In genomic region chr1:233140519-233140918, GRCh38 we compare ENCODE assay signal across 28 cellular contexts.
A peak's percentile ranks its signal among the peaks of the same experiment; 100 is the strongest.
DNase-seq lines count a peak whose midpoint lies in the region; TF ChIP-seq lines count a peak whose summit lies in the region.
"Had no signal": no experiment of that assay in that cellular context is flagged by ENCODE, and none has a peak within 500 bp of the region (broad histone marks: within the 10 kb centered on the region; RNA-seq: fewer than 3 reads in every experiment).

No MANE protein-coding gene starts in this region.

- intact Hi-C loops in PC-9 (cut with micrococcal nuclease; ENCODE audit: unreplicated experiment), result no loop called here

- no peaks in the 10 kb centered on the region for H3K9me3 ChIP-seq in PC-9 (ENCODE audit: insufficient read depth, low read depth)
- H3K9me3 ChIP-seq: esophagus squamous epithelium, uterus had no signal

- no peaks in the 10 kb centered on the region for H3K9me2 ChIP-seq in PC-9 (ENCODE audit: insufficient read depth)

- H2AFZ ChIP-seq in PC-9, result no peak overlapping the region

- no peaks in the 10 kb centered on the region for H4K20me1 ChIP-seq in PC-9 (ENCODE audit: insufficient read depth)

- no TSS peak for BruUV-seq in PC-9 (replicated peaks; lab: Mats Ljungman, UMichigan)

- no peaks in the 10 kb centered on the region for H3K79me2 ChIP-seq in PC-9 (ENCODE audit: low read depth)

- H3K27ac ChIP-seq in PC-9, result no peak overlapping the region
- H3K27ac ChIP-seq: 22Rv1, esophagus squamous epithelium, uterus had no signal

- H3K4me3 ChIP-seq in foreskin fibroblast (ENCODE audit: low read depth in 1 of 2, low read length in 2 of 2), result no peak overlapping the region
- H3K4me3 ChIP-seq in PC-9, result no peak overlapping the region
- H3K4me3 ChIP-seq: esophagus squamous epithelium, smooth muscle cell, uterus had no signal

- H3K36me3 ChIP-seq in PC-9 (ENCODE audit: low read depth), result 0 out of 2 replicates have a peak, but pooled peaks cover 4% of the 10 kb centered on the region
- H3K36me3 ChIP-seq: esophagus squamous epithelium, uterus had no signal

- POLR2A ChIA-PET in PC-9 (lab: Charles Lee; ENCODE audit: unreplicated experiment), result no interaction called here

- H3K27me3 ChIP-seq in PC-9 (ENCODE audit: insufficient read depth, low read depth), result no peaks in the 10 kb centered on the region
- H3K27me3 ChIP-seq: esophagus squamous epithelium, uterus had no signal

- H3F3A ChIP-seq in PC-9 (ENCODE audit: insufficient read depth, low read depth), result no peaks in the 10 kb centered on the region

- no peaks in the 10 kb centered on the region for H3K4me1 ChIP-seq in PC-9 (replicated peaks; ENCODE audit: insufficient read depth)
- H3K4me1 ChIP-seq: uterus had no signal

- DNase-seq in DMS 273 (lab: John Stamatoyannopoulos, UW; ENCODE audit: unreplicated experiment), result peak; percentile 35
- DNase-seq in DMS 273 treated with DMSO at 0.1 percent for 48 hours (lab: John Stamatoyannopoulos, UW), result no peak
- DNase-seq in amniotic epithelial cell (ENCODE audit: low read depth), result peak; percentile 17
- peak; percentile 6 to 17 for DNase-seq in foreskin fibroblast
- peak; percentile 77 for DNase-seq in retina
- no peak for DNase-seq in PC-9
- DNase-seq in NCI-H1092 treated with DMSO at 0.1 percent for 48 hours (lab: John Stamatoyannopoulos, UW), result no peak
- DNase-seq in hepatic stellate cell (ENCODE audit: low spot score), result no peak
- DNase-seq: activated CD4-positive, alpha-beta memory T cell treated with anti-CD3 and anti-CD28 coated beads, Interleukin-2, amount 10 ng/mL, durations not matched to agents 7 days and 5 days; activated CD4-positive, alpha-beta T cell treated with anti-CD3 and anti-CD28 coated beads for 1 hour; activated CD8-positive, alpha-beta memory T cell treated with anti-CD3 and anti-CD28 coated beads, Interleukin-2, amount 50 U/mL, for 48 hours; CD4-positive, alpha-beta memory T cell; central memory CD4-positive, alpha-beta T cell; DMS153; esophagus squamous epithelium; H7; naive B cell; NCI-H1417; NCI-H2029 treated with DMSO at 0.1 percent for 48 hours; NCI-H2227 treated with DMSO at 0.1 percent for 48 hours; NCI-H69; nucleus accumbens; stimulated activated CD4-positive, alpha-beta T cell treated with anti-CD3 and anti-CD28 coated beads, Interleukin-1b, Interleukin-23, amount 100 ng/mL, for 48 hours; stimulated activated CD8-positive, alpha-beta memory T cell treated with anti-CD3 and anti-CD28 coated beads, Interleukin-4, amount 100 ng/mL, for 48 hours; stimulated activated naive CD8-positive, alpha-beta T cell treated with anti-CD3 and anti-CD28 coated beads, Interleukin-15, amount 100 ng/mL, for 72 hours had no signal

- no peak overlapping the region for H3K4me2 ChIP-seq in PC-9
- H3K4me2 ChIP-seq: smooth muscle cell had no signal

- CTCF ChIA-PET in PC-9 (lab: Charles Lee), result no interaction called here

- TF ChIP-seq CTCF in foreskin fibroblast (IDR thresholded peaks at IDR 0.05; ENCODE audit: low read depth, low read length), result no peak
- TF ChIP-seq CTCF in PC-9 (conservative IDR thresholded peaks at IDR 0.05), result no peak

Comparison
In these comparisons a context has a peak if more than half of its experiments do, and no peak if none do; other contexts are left out.
1. DNase-seq: peak in DMS 273 (single experiment), amniotic epithelial cell (single experiment), foreskin fibroblast (2 of 2) and retina (single experiment); none in DMS 273 treated with DMSO at 0.1 percent for 48 hours (single experiment), PC-9 (0 of 2), NCI-H1092 treated with DMSO at 0.1 percent for 48 hours (single experiment) and hepatic stellate cell (single experiment).